In genomic region chr2:215435809-215436704, GRCh38 we compare ENCODE assay signal across 1 cellular context.
TF ChIP-seq lines count a peak whose summit lies in the region.

Gene FN1, minus strand, starts transcription at chr2:215436068. Its CDS starts 266 bp downstream, at chr2:215435802.

TF ChIP-seq in HEK293, 187 proteins besides CTCF, POLR2A, EP300 and RAD21 (continued from another document and continues in another):
- TF ChIP-seq INSM2 (tag by site-specific recombination; IDR thresholded peaks at IDR 0.05): no peak
- no peak for TF ChIP-seq ZBTB44 (tag by site-specific recombination; IDR thresholded peaks at IDR 0.05)
- no peak for TF ChIP-seq ZNF670 (tag by site-specific recombination; IDR thresholded peaks at IDR 0.05; ENCODE audit: low read depth)
- no peak for TF ChIP-seq ZNF768 (tag by site-specific recombination; IDR thresholded peaks at IDR 0.05)
- no peak for TF ChIP-seq ZNF112 (tag by site-specific recombination; IDR thresholded peaks at IDR 0.05)
- no peak for TF ChIP-seq ZNF596 (tag by site-specific recombination; IDR thresholded peaks at IDR 0.05)
- TF ChIP-seq HOXD13 (CRISPR knock-in tag; IDR thresholded peaks at IDR 0.05; ENCODE audit: borderline replicate concordance): no peak
- TF ChIP-seq GLIS1 (tag by site-specific recombination; IDR thresholded peaks at IDR 0.05): peak; percentile 62
- TF ChIP-seq ZNF426 (tag by site-specific recombination; IDR thresholded peaks at IDR 0.05): no peak
- no peak for TF ChIP-seq ZFP3 (tag by site-specific recombination; IDR thresholded peaks at IDR 0.05; ENCODE audit: low read depth)
- peak; percentile 5; the same call in 1 of the 2 replicates for TF ChIP-seq ZNF777 (tag by site-specific recombination; IDR thresholded peaks at IDR 0.05; ENCODE audit: borderline replicate concordance)
- TF ChIP-seq ZNF654 (tag by site-specific recombination; IDR thresholded peaks at IDR 0.05; ENCODE audit: low read depth): no peak
- 0 out of 2 replicates have a peak, but pooled peaks have one; percentile 49 for TF ChIP-seq ZEB2 (tag by site-specific recombination; IDR thresholded peaks at IDR 0.05)
- TF ChIP-seq ZNF623 (tag by site-specific recombination; IDR thresholded peaks at IDR 0.05): no peak
- no peak for TF ChIP-seq ZNF202 (tag by site-specific recombination; IDR thresholded peaks at IDR 0.05; ENCODE audit: borderline replicate concordance)
- no peak for TF ChIP-seq EGR2 (tag by site-specific recombination; IDR thresholded peaks at IDR 0.05; ENCODE audit: low read depth)
- no peak; the same call in 1 of the 2 replicates for TF ChIP-seq ZSCAN4 (tag by site-specific recombination; IDR thresholded peaks at IDR 0.05)
- TF ChIP-seq SCRT2 (tag by site-specific recombination; IDR thresholded peaks at IDR 0.05): no peak
- TF ChIP-seq ZFP69B (tag by site-specific recombination; IDR thresholded peaks at IDR 0.05): 0 out of 2 replicates have a peak, but pooled peaks have one; percentile 43
- TF ChIP-seq ZNF510 (tag by site-specific recombination; IDR thresholded peaks at IDR 0.05; ENCODE audit: insufficient replicate concordance): no peak
- no peak for TF ChIP-seq ZNF843 (tag by site-specific recombination; IDR thresholded peaks at IDR 0.05)
- 0 out of 2 replicates have a peak, but pooled peaks have one; percentile 29 for TF ChIP-seq ZFP37 (tag by site-specific recombination; IDR thresholded peaks at IDR 0.05)
- TF ChIP-seq SALL2 (tag by site-specific recombination; IDR thresholded peaks at IDR 0.05; ENCODE audit: borderline replicate concordance): no peak
- TF ChIP-seq BCL6B (tag by site-specific recombination; IDR thresholded peaks at IDR 0.05): no peak
- TF ChIP-seq IKZF3 (tag by site-specific recombination; IDR thresholded peaks at IDR 0.05): peak; percentile 26; the same call in 1 of the 2 replicates
- peak; percentile 88 for TF ChIP-seq ZNF341 (tag by site-specific recombination; IDR thresholded peaks at IDR 0.05; ENCODE audit: low read depth)
- TF ChIP-seq KLF10 (tag by site-specific recombination; IDR thresholded peaks at IDR 0.05): no peak
- peak; percentile 33 for TF ChIP-seq KLF8 (tag by site-specific recombination; IDR thresholded peaks at IDR 0.05)
- TF ChIP-seq ZIC2 (tag by site-specific recombination; IDR thresholded peaks at IDR 0.05): peak; percentile 84
- TF ChIP-seq ZNF19 (tag by site-specific recombination; IDR thresholded peaks at IDR 0.05; ENCODE audit: low read depth): no peak
- TF ChIP-seq ZSCAN16 (tag by site-specific recombination; IDR thresholded peaks at IDR 0.05): no peak
- no peak for TF ChIP-seq RBAK (tag by site-specific recombination; IDR thresholded peaks at IDR 0.05)
- no peak for TF ChIP-seq ZNF37A (tag by site-specific recombination; IDR thresholded peaks at IDR 0.05)
- TF ChIP-seq KLF9 (tag by site-specific recombination; IDR thresholded peaks at IDR 0.05; ENCODE audit: low read depth): no peak
- TF ChIP-seq ZNF830 (tag by site-specific recombination; IDR thresholded peaks at IDR 0.05; ENCODE audit: low read depth): no peak
- TF ChIP-seq TSHZ1 (tag by site-specific recombination; IDR thresholded peaks at IDR 0.05; ENCODE audit: borderline replicate concordance): no peak
- peak; percentile 90 for TF ChIP-seq ATF2 (tag by site-specific recombination; IDR thresholded peaks at IDR 0.05; ENCODE audit: low read depth)
- no peak for TF ChIP-seq ZNF776 (tag by site-specific recombination; IDR thresholded peaks at IDR 0.05; ENCODE audit: borderline replicate concordance)
- TF ChIP-seq ZNF140 (tag by site-specific recombination; IDR thresholded peaks at IDR 0.05): no peak
- no peak for TF ChIP-seq ZNF138 (tag by site-specific recombination; IDR thresholded peaks at IDR 0.05; ENCODE audit: borderline replicate concordance)
- no peak for TF ChIP-seq ZNF174 (tag by site-specific recombination; IDR thresholded peaks at IDR 0.05)
- peak; percentile 77 for TF ChIP-seq ZNF449 (tag by site-specific recombination; IDR thresholded peaks at IDR 0.05)
- TF ChIP-seq ZBTB11 (tag by site-specific recombination; conservative IDR thresholded peaks at IDR 0.05; ENCODE audit: low read depth): 0 out of 2 replicates have a peak, but pooled peaks have one; percentile 14
- no peak for TF ChIP-seq ZNF600 (tag by site-specific recombination; IDR thresholded peaks at IDR 0.05)
- no peak for TF ChIP-seq ZNF585B (tag by site-specific recombination; IDR thresholded peaks at IDR 0.05)
- peak; percentile 83 for TF ChIP-seq GLIS2 (tag by site-specific recombination; IDR thresholded peaks at IDR 0.05)
- TF ChIP-seq KLF16 (tag by site-specific recombination; IDR thresholded peaks at IDR 0.05): no peak
- TF ChIP-seq ZBTB17 (tag by site-specific recombination; IDR thresholded peaks at IDR 0.05): no peak; the same call in 1 of the 2 replicates
- TF ChIP-seq WT1 (tag by site-specific recombination; IDR thresholded peaks at IDR 0.05): no peak
- no peak for TF ChIP-seq AEBP2 (tag by site-specific recombination; IDR thresholded peaks at IDR 0.05; ENCODE audit: borderline replicate concordance)
- no peak for TF ChIP-seq ZNF157 (tag by site-specific recombination; IDR thresholded peaks at IDR 0.05)
- no peak for TF ChIP-seq ZNF530 (tag by site-specific recombination; IDR thresholded peaks at IDR 0.05; ENCODE audit: low read depth)
- TF ChIP-seq SETDB1 (IDR thresholded peaks at IDR 0.05; ENCODE audit: insufficient read length, low read length): no peak
